Comparison of ENCODE assay signal across 19 cellular contexts in the genomic region with DNA sequence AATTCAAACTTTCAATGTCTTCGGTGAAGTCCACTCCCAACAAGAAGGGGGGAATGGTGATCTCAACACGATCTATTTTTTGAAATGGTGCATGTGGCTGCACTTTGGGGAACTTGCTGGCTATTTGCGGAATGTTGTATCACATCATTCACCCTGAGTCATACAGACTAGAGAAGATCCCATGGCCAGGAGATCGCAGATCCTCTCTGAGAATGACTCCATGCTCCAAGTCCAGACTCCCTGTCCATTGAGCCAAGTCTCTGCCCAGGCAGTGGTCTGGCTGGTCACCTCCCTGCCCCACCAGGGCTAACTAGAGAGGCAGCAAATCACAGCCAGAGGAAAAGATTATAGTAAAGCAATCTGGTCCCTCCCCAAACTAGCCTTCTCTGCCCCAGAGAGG.
A peak's percentile ranks its signal among the peaks of the same experiment; 100 is the strongest.
DNase-seq lines count a peak whose midpoint lies in the region; ATAC-seq and TF ChIP-seq lines count a peak whose summit lies in the region.
"Had no signal": no experiment of that assay in that cellular context is flagged by ENCODE, and none has a peak within 500 bp of the region (broad histone marks: within the 10 kb centered on the region; RNA-seq: fewer than 3 reads in every experiment).

No MANE protein-coding gene starts in this region.

- no peak for TF ChIP-seq EP300 in sigmoid colon (IDR thresholded peaks at IDR 0.05)

- H3K4me1 ChIP-seq in sigmoid colon, result peaks cover 0 to 60% (median 53%) of the 10 kb centered on the region in 4 donors
- H3K4me1 ChIP-seq: HAP-1 had no signal

- peaks cover 75% of the 10 kb centered on the region for H3K4me1 Mint-ChIP-seq in CD14-positive monocyte

- WGBS in sigmoid colon, 2 donors, result 83 to 93% methylated on average over 4 of the region's 4 CpGs

- H3K27me3 ChIP-seq in sigmoid colon, result no peaks in the 10 kb centered on the region
- H3K27me3 ChIP-seq: ascending aorta, neural progenitor cell had no signal

- peak overlapping the region; percentile 91 to 98 (median 96) for H3K27ac Mint-ChIP-seq in CD14-positive monocyte
- H3K27ac Mint-ChIP-seq: neural progenitor cell had no signal

- ATAC-seq in GM19395 (IDR thresholded peaks at IDR 0.05; ENCODE audit: unreplicated experiment), result no peak
- ATAC-seq: Panc1 had no signal

- DNase-seq in CD14-positive monocyte (ENCODE audit: low spot score), result peak; percentile 79
- DNase-seq in M059J (ENCODE audit: low read depth), result peak; percentile 47
- DNase-seq in fibroblast of mammary gland (ENCODE audit: low read depth), result peak; percentile 78
- no peak for DNase-seq in sigmoid colon
- DNase-seq in SW480 (ENCODE audit: low spot score), result no peak
- DNase-seq in stimulated activated CD4-positive, alpha-beta T cell treated with anti-CD3 and anti-CD28 coated beads, Interleukin-2, amount 100 ng/mL, for 24 hours, result no peak
- DNase-seq in hypothalamus (lab: John Stamatoyannopoulos, UW), result no peak
- DNase-seq: activated CD4-positive, CD25-positive, alpha-beta regulatory T cell; DMS 273 treated with DMSO at 0.1 percent for 48 hours; NCI-H2081; NCI-H526 treated with DMSO at 0.1 percent for 48 hours; stimulated activated CD4-positive, alpha-beta T cell treated with anti-CD3 and anti-CD28 coated beads, Interleukin-2, amount 100 ng/mL, for 48 hours; SW 1271 had no signal

- TF ChIP-seq CTCF in CD14-positive monocyte (IDR thresholded peaks at IDR 0.05) (no peak), fibroblast of mammary gland (conservative IDR thresholded peaks at IDR 0.05; ENCODE audit: control insufficient read depth, insufficient read depth, low read depth, low read length) (no peak), sigmoid colon (IDR thresholded peaks at IDR 0.05) (no peak)

- H3K36me3 Mint-ChIP-seq in CD14-positive monocyte, result peaks cover 19 to 31% of the 10 kb centered on the region in 2 donors

- no peaks in the 10 kb centered on the region for H3K9me3 ChIP-seq in sigmoid colon
- H3K9me3 ChIP-seq: ascending aorta, HAP-1 had no signal

- TF ChIP-seq POLR2A in sigmoid colon (IDR thresholded peaks at IDR 0.05), result no peak

- no peak overlapping the region for H3K4me3 ChIP-seq in fibroblast of mammary gland (ENCODE audit: control insufficient read depth, low read depth, low read length)
- H3K4me3 ChIP-seq in sigmoid colon, result no peak overlapping the region
- H3K4me3 ChIP-seq: ascending aorta, HAP-1, lung, neural progenitor cell had no signal

- H3K9me3 Mint-ChIP-seq in CD14-positive monocyte, result peaks cover 0 to 4% (median 2%) of the 10 kb centered on the region in 7 donors
- H3K9me3 Mint-ChIP-seq: neural progenitor cell had no signal

- H3K27ac ChIP-seq in sigmoid colon, result peak overlapping the region in 3 of 4 donors; percentile 10 to 45 (median 12)
- H3K27ac ChIP-seq: ascending aorta, neural progenitor cell had no signal

- intact Hi-C loops in CD14-positive monocyte (cut with micrococcal nuclease) (no loop called here), sigmoid colon (cut with DNase I) (no loop called here)

- H3K4me3 Mint-ChIP-seq in CD14-positive monocyte, result peak overlapping the region in 1 of 2 donors; percentile 75
- H3K4me3 Mint-ChIP-seq: neural progenitor cell had no signal

- H3K36me3 ChIP-seq in sigmoid colon, result no peaks in the 10 kb centered on the region
- H3K36me3 ChIP-seq: ascending aorta, HAP-1, neural progenitor cell had no signal

- peaks cover 0 to 3% (median 0%) of the 10 kb centered on the region in 3 donors for H3K27me3 Mint-ChIP-seq in CD14-positive monocyte (ENCODE audit: low read depth in 3 of 3)

Comparison
In these comparisons a context has a peak if more than half of its experiments do, and no peak if none do; other contexts are left out.
1. DNase-seq: peak in CD14-positive monocyte (single experiment), M059J (single experiment) and fibroblast of mammary gland (single experiment); none in sigmoid colon (single experiment), SW480 (single experiment), stimulated activated CD4-positive, alpha-beta T cell treated with anti-CD3 and anti-CD28 coated beads, Interleukin-2, amount 100 ng/mL, for 24 hours (0 of 2) and hypothalamus (0 of 51).